ENCODE assay signal across 17 cellular contexts in genomic region chr6:16240618-16241320, GRCh38. TPM values are rescaled to one million over a fixed set of nuclear protein-coding genes. Genes with fewer than 3 reads are reported as not detected.
"Had no signal": no experiment of that assay in that cellular context is flagged by ENCODE, and none has a peak within 500 bp of the region (broad histone marks: within the 10 kb centered on the region; RNA-seq: fewer than 3 reads in every experiment).

No MANE protein-coding gene starts in this region.

- DNase-seq: activated CD4-positive, alpha-beta T cell treated with anti-CD3 and anti-CD28 coated beads for 4 hours; activated naive CD4-positive, alpha-beta T cell treated with anti-CD3 and anti-CD28 coated beads for 36 hours; body of pancreas; effector memory CD8-positive, alpha-beta T cell; glutamatergic neuron; left lung; mesendoderm; pancreas; retina; SK-N-SH; spleen; stimulated activated CD4-positive, alpha-beta T cell treated with anti-CD3 and anti-CD28 coated beads, Interleukin-1b, Interleukin-23, amount 100 ng/mL, for 48 hours; stimulated activated naive CD4-positive, alpha-beta T cell treated with Interleukin-2 at 50 U/mL for 16 hours; T-helper 1 cell had no signal

- ATAC-seq: body of pancreas; effector memory CD8-positive, alpha-beta T cell; left lung; pancreas had no signal

- H3K4me3 ChIP-seq: body of pancreas, left lung had no signal

- H3K27ac ChIP-seq: left lung had no signal

- H3K9ac ChIP-seq: SK-N-SH had no signal

- FAIRE-seq: pancreas had no signal

- H3K27ac Mint-ChIP-seq: activated naive CD4-positive, alpha-beta T cell treated with anti-CD3 and anti-CD28 coated beads for 36 hours; activated T-helper 1 cell treated with anti-CD3 and anti-CD28 coated beads, Interleukin-12 subunit alpha, Interleukin-12 subunit beta, Interleukin-2, Interleukin-4 antibody, amounts not matched to agents 30 ng/mL and 10 ng/mL and 1 ng/mL, durations not matched to agents 14 hours and 24 hours and 36 hours; dendritic cell treated with granulocyte-macrophage colony-stimulating factor and Interleukin-4, amounts not matched to agents 40 ng/mL and 50 ng/mL, for 4 days; effector memory CD8-positive, alpha-beta T cell had no signal

- H3K36me3 ChIP-seq: left lung, pancreas, spleen had no signal

- H3K9me3 Mint-ChIP-seq: activated naive CD4-positive, alpha-beta T cell treated with anti-CD3 and anti-CD28 coated beads for 36 hours; activated T-helper 1 cell treated with anti-CD3 and anti-CD28 coated beads, Interleukin-12 subunit alpha, Interleukin-12 subunit beta, Interleukin-2, Interleukin-4 antibody, amounts not matched to agents 30 ng/mL and 10 ng/mL and 1 ng/mL, durations not matched to agents 14 hours and 24 hours and 36 hours; dendritic cell treated with granulocyte-macrophage colony-stimulating factor and Interleukin-4, amounts not matched to agents 40 ng/mL and 50 ng/mL, for 4 days; effector memory CD8-positive, alpha-beta T cell had no signal

- H3K27me3 ChIP-seq: body of pancreas, pancreas had no signal

- H3K4me3 Mint-ChIP-seq: activated naive CD4-positive, alpha-beta T cell treated with anti-CD3 and anti-CD28 coated beads for 36 hours; activated T-helper 1 cell treated with anti-CD3 and anti-CD28 coated beads, Interleukin-12 subunit alpha, Interleukin-12 subunit beta, Interleukin-2, Interleukin-4 antibody, amounts not matched to agents 30 ng/mL and 10 ng/mL and 1 ng/mL, durations not matched to agents 14 hours and 24 hours and 36 hours; dendritic cell treated with granulocyte-macrophage colony-stimulating factor and Interleukin-4, amounts not matched to agents 40 ng/mL and 50 ng/mL, for 4 days; effector memory CD8-positive, alpha-beta T cell had no signal

- H3K9me3 ChIP-seq: body of pancreas, left lung, pancreas, SK-N-SH, spleen had no signal

- H3K4me2 ChIP-seq: SK-N-SH had no signal

RNA-seq across cellular contexts. Expression of gene GMPR, which starts 2.4 kb away (rescaled TPM):
- polyA plus RNA-seq: neural cell had no signal
